Comparison of ENCODE assay signal across 23 cellular contexts in the genomic region with DNA sequence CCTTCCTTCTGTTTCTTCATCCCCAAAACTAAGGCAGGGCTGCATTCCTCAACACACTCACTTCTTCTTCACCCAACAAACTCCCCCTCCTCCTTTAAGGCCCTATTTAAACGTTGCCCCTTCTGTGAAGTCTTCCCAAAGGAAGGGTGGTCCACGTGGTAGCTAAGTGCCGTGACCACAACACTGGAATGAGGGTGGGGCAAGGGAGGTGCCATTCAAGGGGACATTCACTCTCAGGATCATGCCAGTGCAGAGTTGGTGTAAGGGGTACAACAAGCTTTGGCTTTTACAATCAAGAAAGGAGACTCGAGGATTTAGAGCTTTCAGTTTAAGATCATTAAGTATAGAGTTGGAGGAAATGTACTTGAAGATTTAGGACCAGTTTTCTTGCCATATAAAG. TPM values are rescaled to one million over a fixed set of nuclear protein-coding genes. Genes with fewer than 3 reads are reported as not detected.
"Had no signal": no experiment of that assay in that cellular context is flagged by ENCODE, and none has a peak within 500 bp of the region (broad histone marks: within the 10 kb centered on the region; RNA-seq: fewer than 3 reads in every experiment).

No MANE protein-coding gene starts in this region.

- H3K36me3 Mint-ChIP-seq: activated naive CD8-positive, alpha-beta T cell treated with anti-CD3 and anti-CD28 coated beads for 36 hours; naive B cell; WTC11 had no signal

- H3K4me3 ChIP-seq: lower lobe of right lung, right lobe of liver had no signal

- H3K9me3 ChIP-seq: lower lobe of right lung, neutrophil, right lobe of liver, SK-N-SH had no signal

- H3K27ac ChIP-seq: lower lobe of right lung, neutrophil, right lobe of liver had no signal

- H3K4me3 Mint-ChIP-seq: activated CD8-positive, alpha-beta T cell treated with anti-CD3 and anti-CD28 coated beads for 36 hours; activated naive CD8-positive, alpha-beta T cell treated with anti-CD3 and anti-CD28 coated beads for 36 hours; activated T-cell treated with anti-CD3 and anti-CD28 coated beads, Interleukin-2, amount 50 U/mL, for 4 hours; naive B cell; T-helper 17 cell; WTC11 had no signal

- H3K27ac Mint-ChIP-seq: activated CD8-positive, alpha-beta T cell treated with anti-CD3 and anti-CD28 coated beads for 36 hours; activated naive CD8-positive, alpha-beta T cell treated with anti-CD3 and anti-CD28 coated beads for 36 hours; progenitor cell of endocrine pancreas; T-helper 17 cell; WTC11 had no signal

- H3K9me3 Mint-ChIP-seq: activated CD8-positive, alpha-beta T cell treated with anti-CD3 and anti-CD28 coated beads for 36 hours; activated naive CD8-positive, alpha-beta T cell treated with anti-CD3 and anti-CD28 coated beads for 36 hours; activated T-cell treated with anti-CD3 and anti-CD28 coated beads, Interleukin-2, amount 50 U/mL, for 4 hours; naive B cell; WTC11 had no signal

- H3K27me3 ChIP-seq: right lobe of liver had no signal

- H3K4me1 ChIP-seq: right lobe of liver had no signal

- DNase-seq: activated CD4-positive, alpha-beta T cell treated with anti-CD3 and anti-CD28 coated beads for 48 hours; activated CD8-positive, alpha-beta T cell treated with anti-CD3 and anti-CD28 coated beads for 36 hours; activated gamma-delta T cell; activated naive CD8-positive, alpha-beta T cell treated with anti-CD3 and anti-CD28 coated beads for 36 hours; activated T-cell treated with anti-CD3 and anti-CD28 coated beads, Interleukin-2, amount 50 U/mL, for 4 hours; head of caudate nucleus; lower lobe of right lung; midbrain; naive B cell; SK-N-SH; stimulated activated CD4-positive, alpha-beta T cell treated with anti-CD3 and anti-CD28 coated beads, Interleukin-2, amount 100 ng/mL, for 24 hours; T-helper 17 cell had no signal

- H3K36me3 ChIP-seq: lower lobe of right lung, neutrophil, right lobe of liver had no signal

- H3K4me2 ChIP-seq: SK-N-SH had no signal

- H3K27me3 Mint-ChIP-seq: activated CD8-positive, alpha-beta T cell treated with anti-CD3 and anti-CD28 coated beads for 36 hours; activated naive CD8-positive, alpha-beta T cell treated with anti-CD3 and anti-CD28 coated beads for 36 hours had no signal

- H3K9ac ChIP-seq: SK-N-SH had no signal

RNA-seq across cellular contexts. Expression of a gene that starts 8.0 kb away (rescaled TPM):
- total RNA-seq: activated CD8-positive, alpha-beta T cell treated with anti-CD3 and anti-CD28 coated beads for 36 hours; activated naive CD8-positive, alpha-beta T cell treated with anti-CD3 and anti-CD28 coated beads for 36 hours; activated T-cell treated with anti-CD3 and anti-CD28 coated beads, Interleukin-2, amount 50 U/mL, for 4 hours; aorta; bronchial epithelial cell; dermis microvascular lymphatic vessel endothelial cell; epithelial cell of proximal tubule; frontal cortex; left cardiac atrium; lower lobe of right lung; progenitor cell of endocrine pancreas; right lobe of liver; T-helper 17 cell; ureter; WTC11 had no signal
- polyA plus RNA-seq: SK-N-SH had no signal

RNA-seq across cellular contexts. Expression of a gene that starts 20.4 kb away (rescaled TPM):
- total RNA-seq: activated CD8-positive, alpha-beta T cell treated with anti-CD3 and anti-CD28 coated beads for 36 hours; activated naive CD8-positive, alpha-beta T cell treated with anti-CD3 and anti-CD28 coated beads for 36 hours; activated T-cell treated with anti-CD3 and anti-CD28 coated beads, Interleukin-2, amount 50 U/mL, for 4 hours; aorta; bronchial epithelial cell; epithelial cell of proximal tubule; frontal cortex; left cardiac atrium; progenitor cell of endocrine pancreas; right lobe of liver; T-helper 17 cell; ureter had no signal
- polyA plus RNA-seq: SK-N-SH had no signal

RNA-seq across cellular contexts. Expression of a gene that starts 52.6 kb away (rescaled TPM):
- total RNA-seq: activated CD8-positive, alpha-beta T cell treated with anti-CD3 and anti-CD28 coated beads for 36 hours; activated naive CD8-positive, alpha-beta T cell treated with anti-CD3 and anti-CD28 coated beads for 36 hours; activated T-cell treated with anti-CD3 and anti-CD28 coated beads, Interleukin-2, amount 50 U/mL, for 4 hours; aorta; bronchial epithelial cell; dermis microvascular lymphatic vessel endothelial cell; epithelial cell of proximal tubule; frontal cortex; left cardiac atrium; lower lobe of right lung; progenitor cell of endocrine pancreas; right lobe of liver; T-helper 17 cell; ureter; WTC11 had no signal
- polyA plus RNA-seq: aorta, SK-N-SH had no signal
